1 cellular context compared by ENCODE assay signal in genomic region chr6:31532644-31533454, GRCh38.
TF ChIP-seq lines count a peak whose summit lies in the region.

No MANE protein-coding gene starts in this region.

TF ChIP-seq in neural cell, 6 proteins besides CTCF, POLR2A, EP300 and RAD21:
- TF ChIP-seq POLR2AphosphoS5 (IDR thresholded peaks at IDR 0.05) (peak; percentile 5), TAF1 (IDR thresholded peaks at IDR 0.05; ENCODE audit: low read depth) (no peak)
